In the genomic region with DNA sequence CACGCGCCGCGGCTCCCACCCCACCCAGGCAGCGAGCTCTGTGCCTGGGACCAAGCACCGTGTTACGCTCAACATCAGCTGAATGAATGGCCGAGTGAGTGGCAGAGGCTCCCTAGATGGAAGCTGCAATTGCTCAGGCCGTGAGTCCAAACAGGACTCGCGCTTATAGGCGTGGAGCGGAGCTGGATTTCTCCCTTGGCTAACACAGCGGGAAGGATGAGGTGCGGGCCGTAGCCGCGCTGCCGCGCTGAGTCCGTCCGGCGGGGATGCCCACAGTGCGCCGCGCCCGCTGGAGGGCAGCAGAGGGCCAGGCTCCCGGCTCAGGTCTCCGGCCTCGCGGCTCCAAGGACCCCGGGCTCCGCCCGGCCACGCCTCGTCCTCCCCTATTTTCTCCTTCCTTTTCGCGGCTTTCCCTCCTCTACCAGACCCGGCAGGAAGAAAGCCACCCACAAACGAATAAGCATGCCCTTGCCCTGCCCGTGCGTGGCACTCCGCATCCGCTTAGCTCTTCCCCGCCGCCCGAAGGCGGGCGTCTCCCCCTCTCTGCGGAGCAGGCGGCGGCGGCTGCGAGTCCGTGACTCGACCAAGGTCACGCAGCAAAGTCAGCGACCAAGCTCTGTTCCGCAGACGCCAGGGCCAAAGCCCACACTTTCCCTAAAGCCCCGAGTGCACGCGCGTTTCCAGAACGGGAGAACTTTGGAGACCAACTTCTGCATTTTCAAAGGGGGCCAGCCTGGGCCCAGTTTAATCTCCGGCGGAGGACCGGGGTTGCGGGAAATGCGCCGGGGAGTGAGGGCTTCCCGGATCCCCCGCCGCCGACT, we compare ENCODE assay signal across 1 cellular context.
TF ChIP-seq lines count a peak whose summit lies in the region.

No MANE protein-coding gene starts in this region.

TF ChIP-seq in HEK293, 187 proteins besides CTCF, POLR2A, EP300 and RAD21 (continued from another document and continues in another):
- no peak for TF ChIP-seq BCL6B (tag by site-specific recombination; IDR thresholded peaks at IDR 0.05)
- TF ChIP-seq, protein P1, sequence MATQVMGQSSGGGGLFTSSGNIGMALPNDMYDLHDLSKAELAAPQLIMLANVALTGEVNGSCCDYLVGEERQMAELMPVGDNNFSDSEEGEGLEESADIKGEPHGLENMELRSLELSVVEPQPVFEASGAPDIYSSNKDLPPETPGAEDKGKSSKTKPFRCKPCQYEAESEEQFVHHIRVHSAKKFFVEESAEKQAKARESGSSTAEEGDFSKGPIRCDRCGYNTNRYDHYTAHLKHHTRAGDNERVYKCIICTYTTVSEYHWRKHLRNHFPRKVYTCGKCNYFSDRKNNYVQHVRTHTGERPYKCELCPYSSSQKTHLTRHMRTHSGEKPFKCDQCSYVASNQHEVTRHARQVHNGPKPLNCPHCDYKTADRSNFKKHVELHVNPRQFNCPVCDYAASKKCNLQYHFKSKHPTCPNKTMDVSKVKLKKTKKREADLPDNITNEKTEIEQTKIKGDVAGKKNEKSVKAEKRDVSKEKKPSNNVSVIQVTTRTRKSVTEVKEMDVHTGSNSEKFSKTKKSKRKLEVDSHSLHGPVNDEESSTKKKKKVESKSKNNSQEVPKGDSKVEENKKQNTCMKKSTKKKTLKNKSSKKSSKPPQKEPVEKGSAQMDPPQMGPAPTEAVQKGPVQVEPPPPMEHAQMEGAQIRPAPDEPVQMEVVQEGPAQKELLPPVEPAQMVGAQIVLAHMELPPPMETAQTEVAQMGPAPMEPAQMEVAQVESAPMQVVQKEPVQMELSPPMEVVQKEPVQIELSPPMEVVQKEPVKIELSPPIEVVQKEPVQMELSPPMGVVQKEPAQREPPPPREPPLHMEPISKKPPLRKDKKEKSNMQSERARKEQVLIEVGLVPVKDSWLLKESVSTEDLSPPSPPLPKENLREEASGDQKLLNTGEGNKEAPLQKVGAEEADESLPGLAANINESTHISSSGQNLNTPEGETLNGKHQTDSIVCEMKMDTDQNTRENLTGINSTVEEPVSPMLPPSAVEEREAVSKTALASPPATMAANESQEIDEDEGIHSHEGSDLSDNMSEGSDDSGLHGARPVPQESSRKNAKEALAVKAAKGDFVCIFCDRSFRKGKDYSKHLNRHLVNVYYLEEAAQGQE (tag by site-specific recombination; IDR thresholded peaks at IDR 0.05): no peak
- TF ChIP-seq ZNF341 (tag by site-specific recombination; IDR thresholded peaks at IDR 0.05; ENCODE audit: low read depth): peak; percentile 64
- peak; percentile 57 for TF ChIP-seq SP7 (tag by site-specific recombination; IDR thresholded peaks at IDR 0.05)
- no peak for TF ChIP-seq FEZF1 (tag by site-specific recombination; IDR thresholded peaks at IDR 0.05)
- TF ChIP-seq ZNF140 (tag by site-specific recombination; IDR thresholded peaks at IDR 0.05): no peak
- TF ChIP-seq PRDM1 (tag by site-specific recombination; IDR thresholded peaks at IDR 0.05): peak; percentile 54
- no peak for TF ChIP-seq ZNF248 (tag by site-specific recombination; IDR thresholded peaks at IDR 0.05)
- peak; percentile 52 for TF ChIP-seq ZBTB17 (tag by site-specific recombination; IDR thresholded peaks at IDR 0.05)
- no peak for TF ChIP-seq ZNF146 (tag by site-specific recombination; IDR thresholded peaks at IDR 0.05)
- no peak for TF ChIP-seq ZNF560 (tag by site-specific recombination; IDR thresholded peaks at IDR 0.05; ENCODE audit: borderline replicate concordance)
- TF ChIP-seq ZNF670 (tag by site-specific recombination; IDR thresholded peaks at IDR 0.05; ENCODE audit: low read depth): no peak
- TF ChIP-seq ZNF629 (tag by site-specific recombination; IDR thresholded peaks at IDR 0.05): no peak
- TF ChIP-seq ZNF302 (tag by site-specific recombination; IDR thresholded peaks at IDR 0.05; ENCODE audit: low read depth): no peak
- no peak for TF ChIP-seq ZNF433 (tag by site-specific recombination; IDR thresholded peaks at IDR 0.05; ENCODE audit: low read depth)
- TF ChIP-seq, protein P2, sequence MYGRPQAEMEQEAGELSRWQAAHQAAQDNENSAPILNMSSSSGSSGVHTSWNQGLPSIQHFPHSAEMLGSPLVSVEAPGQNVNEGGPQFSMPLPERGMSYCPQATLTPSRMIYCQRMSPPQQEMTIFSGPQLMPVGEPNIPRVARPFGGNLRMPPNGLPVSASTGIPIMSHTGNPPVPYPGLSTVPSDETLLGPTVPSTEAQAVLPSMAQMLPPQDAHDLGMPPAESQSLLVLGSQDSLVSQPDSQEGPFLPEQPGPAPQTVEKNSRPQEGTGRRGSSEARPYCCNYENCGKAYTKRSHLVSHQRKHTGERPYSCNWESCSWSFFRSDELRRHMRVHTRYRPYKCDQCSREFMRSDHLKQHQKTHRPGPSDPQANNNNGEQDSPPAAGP (tag by site-specific recombination; IDR thresholded peaks at IDR 0.05): no peak; the same call in 1 of the 2 replicates
- TF ChIP-seq ZNF239 (tag by site-specific recombination; IDR thresholded peaks at IDR 0.05): no peak
- TF ChIP-seq, protein P3, sequence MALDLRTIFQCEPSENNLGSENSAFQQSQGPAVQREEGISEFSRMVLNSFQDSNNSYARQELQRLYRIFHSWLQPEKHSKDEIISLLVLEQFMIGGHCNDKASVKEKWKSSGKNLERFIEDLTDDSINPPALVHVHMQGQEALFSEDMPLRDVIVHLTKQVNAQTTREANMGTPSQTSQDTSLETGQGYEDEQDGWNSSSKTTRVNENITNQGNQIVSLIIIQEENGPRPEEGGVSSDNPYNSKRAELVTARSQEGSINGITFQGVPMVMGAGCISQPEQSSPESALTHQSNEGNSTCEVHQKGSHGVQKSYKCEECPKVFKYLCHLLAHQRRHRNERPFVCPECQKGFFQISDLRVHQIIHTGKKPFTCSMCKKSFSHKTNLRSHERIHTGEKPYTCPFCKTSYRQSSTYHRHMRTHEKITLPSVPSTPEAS (tag by site-specific recombination; IDR thresholded peaks at IDR 0.05): no peak
- no peak for TF ChIP-seq ZFHX2 (tag by site-specific recombination; conservative IDR thresholded peaks at IDR 0.05)
- TF ChIP-seq, protein P4, sequence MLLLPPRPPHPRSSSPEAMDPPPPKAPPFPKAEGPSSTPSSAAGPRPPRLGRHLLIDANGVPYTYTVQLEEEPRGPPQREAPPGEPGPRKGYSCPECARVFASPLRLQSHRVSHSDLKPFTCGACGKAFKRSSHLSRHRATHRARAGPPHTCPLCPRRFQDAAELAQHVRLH (tag by site-specific recombination; IDR thresholded peaks at IDR 0.05): 0 out of 2 replicates have a peak, but pooled peaks have one; percentile 20
- TF ChIP-seq BCL11B (tag by site-specific recombination; IDR thresholded peaks at IDR 0.05; ENCODE audit: low read depth): no peak
- no peak for TF ChIP-seq ZNF658 (tag by site-specific recombination; IDR thresholded peaks at IDR 0.05)
- no peak for TF ChIP-seq ZNF645 (tag by site-specific recombination; IDR thresholded peaks at IDR 0.05)
- no peak for TF ChIP-seq ZNF621 (tag by site-specific recombination; IDR thresholded peaks at IDR 0.05)
- TF ChIP-seq, protein P5, sequence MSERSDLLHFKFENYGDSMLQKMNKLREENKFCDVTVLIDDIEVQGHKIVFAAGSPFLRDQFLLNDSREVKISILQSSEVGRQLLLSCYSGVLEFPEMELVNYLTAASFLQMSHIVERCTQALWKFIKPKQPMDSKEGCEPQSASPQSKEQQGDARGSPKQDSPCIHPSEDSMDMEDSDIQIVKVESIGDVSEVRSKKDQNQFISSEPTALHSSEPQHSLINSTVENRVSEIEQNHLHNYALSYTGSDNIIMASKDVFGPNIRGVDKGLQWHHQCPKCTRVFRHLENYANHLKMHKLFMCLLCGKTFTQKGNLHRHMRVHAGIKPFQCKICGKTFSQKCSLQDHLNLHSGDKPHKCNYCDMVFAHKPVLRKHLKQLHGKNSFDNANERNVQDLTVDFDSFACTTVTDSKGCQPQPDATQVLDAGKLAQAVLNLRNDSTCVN (tag by site-specific recombination; optimal IDR thresholded peaks at IDR 0.05): peak; percentile 95
- no peak for TF ChIP-seq ZNF223 (tag by site-specific recombination; IDR thresholded peaks at IDR 0.05)
- TF ChIP-seq ZNF24 (tag by site-specific recombination; IDR thresholded peaks at IDR 0.05): no peak
- no peak for TF ChIP-seq ZBTB1 (tag by site-specific recombination; IDR thresholded peaks at IDR 0.05)
- peak; percentile 100 for TF ChIP-seq ZNF335 (tag by site-specific recombination; conservative IDR thresholded peaks at IDR 0.05)
- peak; percentile 89 for TF ChIP-seq GLIS1 (tag by site-specific recombination; IDR thresholded peaks at IDR 0.05)
- no peak for TF ChIP-seq ZNF175 (tag by site-specific recombination; IDR thresholded peaks at IDR 0.05)
- TF ChIP-seq, protein P6, sequence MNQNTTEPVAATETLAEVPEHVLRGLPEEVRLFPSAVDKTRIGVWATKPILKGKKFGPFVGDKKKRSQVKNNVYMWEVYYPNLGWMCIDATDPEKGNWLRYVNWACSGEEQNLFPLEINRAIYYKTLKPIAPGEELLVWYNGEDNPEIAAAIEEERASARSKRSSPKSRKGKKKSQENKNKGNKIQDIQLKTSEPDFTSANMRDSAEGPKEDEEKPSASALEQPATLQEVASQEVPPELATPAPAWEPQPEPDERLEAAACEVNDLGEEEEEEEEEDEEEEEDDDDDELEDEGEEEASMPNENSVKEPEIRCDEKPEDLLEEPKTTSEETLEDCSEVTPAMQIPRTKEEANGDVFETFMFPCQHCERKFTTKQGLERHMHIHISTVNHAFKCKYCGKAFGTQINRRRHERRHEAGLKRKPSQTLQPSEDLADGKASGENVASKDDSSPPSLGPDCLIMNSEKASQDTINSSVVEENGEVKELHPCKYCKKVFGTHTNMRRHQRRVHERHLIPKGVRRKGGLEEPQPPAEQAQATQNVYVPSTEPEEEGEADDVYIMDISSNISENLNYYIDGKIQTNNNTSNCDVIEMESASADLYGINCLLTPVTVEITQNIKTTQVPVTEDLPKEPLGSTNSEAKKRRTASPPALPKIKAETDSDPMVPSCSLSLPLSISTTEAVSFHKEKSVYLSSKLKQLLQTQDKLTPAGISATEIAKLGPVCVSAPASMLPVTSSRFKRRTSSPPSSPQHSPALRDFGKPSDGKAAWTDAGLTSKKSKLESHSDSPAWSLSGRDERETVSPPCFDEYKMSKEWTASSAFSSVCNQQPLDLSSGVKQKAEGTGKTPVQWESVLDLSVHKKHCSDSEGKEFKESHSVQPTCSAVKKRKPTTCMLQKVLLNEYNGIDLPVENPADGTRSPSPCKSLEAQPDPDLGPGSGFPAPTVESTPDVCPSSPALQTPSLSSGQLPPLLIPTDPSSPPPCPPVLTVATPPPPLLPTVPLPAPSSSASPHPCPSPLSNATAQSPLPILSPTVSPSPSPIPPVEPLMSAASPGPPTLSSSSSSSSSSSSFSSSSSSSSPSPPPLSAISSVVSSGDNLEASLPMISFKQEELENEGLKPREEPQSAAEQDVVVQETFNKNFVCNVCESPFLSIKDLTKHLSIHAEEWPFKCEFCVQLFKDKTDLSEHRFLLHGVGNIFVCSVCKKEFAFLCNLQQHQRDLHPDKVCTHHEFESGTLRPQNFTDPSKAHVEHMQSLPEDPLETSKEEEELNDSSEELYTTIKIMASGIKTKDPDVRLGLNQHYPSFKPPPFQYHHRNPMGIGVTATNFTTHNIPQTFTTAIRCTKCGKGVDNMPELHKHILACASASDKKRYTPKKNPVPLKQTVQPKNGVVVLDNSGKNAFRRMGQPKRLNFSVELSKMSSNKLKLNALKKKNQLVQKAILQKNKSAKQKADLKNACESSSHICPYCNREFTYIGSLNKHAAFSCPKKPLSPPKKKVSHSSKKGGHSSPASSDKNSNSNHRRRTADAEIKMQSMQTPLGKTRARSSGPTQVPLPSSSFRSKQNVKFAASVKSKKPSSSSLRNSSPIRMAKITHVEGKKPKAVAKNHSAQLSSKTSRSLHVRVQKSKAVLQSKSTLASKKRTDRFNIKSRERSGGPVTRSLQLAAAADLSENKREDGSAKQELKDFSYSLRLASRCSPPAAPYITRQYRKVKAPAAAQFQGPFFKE (tag by site-specific recombination; IDR thresholded peaks at IDR 0.05; ENCODE audit: borderline replicate concordance): no peak
- TF ChIP-seq GFI1B (tag by site-specific recombination; IDR thresholded peaks at IDR 0.05): no peak
- no peak for TF ChIP-seq ZNF350 (tag by site-specific recombination; IDR thresholded peaks at IDR 0.05)
- TF ChIP-seq ZNF37A (tag by site-specific recombination; IDR thresholded peaks at IDR 0.05): no peak
- no peak for TF ChIP-seq ZSCAN23 (tag by site-specific recombination; IDR thresholded peaks at IDR 0.05)
- no peak for TF ChIP-seq ZNF114 (tag by site-specific recombination; IDR thresholded peaks at IDR 0.05)
- TF ChIP-seq ZNF701 (tag by site-specific recombination; IDR thresholded peaks at IDR 0.05): no peak
- TF ChIP-seq ZNF843 (tag by site-specific recombination; IDR thresholded peaks at IDR 0.05): 0 out of 2 replicates have a peak, but pooled peaks have one; percentile 12
- TF ChIP-seq ZNF202 (tag by site-specific recombination; IDR thresholded peaks at IDR 0.05; ENCODE audit: borderline replicate concordance): no peak
- no peak for TF ChIP-seq ZNF555 (tag by site-specific recombination; conservative IDR thresholded peaks at IDR 0.05)
- no peak for TF ChIP-seq ZNF19 (tag by site-specific recombination; IDR thresholded peaks at IDR 0.05; ENCODE audit: low read depth)
- no peak for TF ChIP-seq ZFP41 (tag by site-specific recombination; IDR thresholded peaks at IDR 0.05; ENCODE audit: borderline replicate concordance)
- TF ChIP-seq, protein P7, sequence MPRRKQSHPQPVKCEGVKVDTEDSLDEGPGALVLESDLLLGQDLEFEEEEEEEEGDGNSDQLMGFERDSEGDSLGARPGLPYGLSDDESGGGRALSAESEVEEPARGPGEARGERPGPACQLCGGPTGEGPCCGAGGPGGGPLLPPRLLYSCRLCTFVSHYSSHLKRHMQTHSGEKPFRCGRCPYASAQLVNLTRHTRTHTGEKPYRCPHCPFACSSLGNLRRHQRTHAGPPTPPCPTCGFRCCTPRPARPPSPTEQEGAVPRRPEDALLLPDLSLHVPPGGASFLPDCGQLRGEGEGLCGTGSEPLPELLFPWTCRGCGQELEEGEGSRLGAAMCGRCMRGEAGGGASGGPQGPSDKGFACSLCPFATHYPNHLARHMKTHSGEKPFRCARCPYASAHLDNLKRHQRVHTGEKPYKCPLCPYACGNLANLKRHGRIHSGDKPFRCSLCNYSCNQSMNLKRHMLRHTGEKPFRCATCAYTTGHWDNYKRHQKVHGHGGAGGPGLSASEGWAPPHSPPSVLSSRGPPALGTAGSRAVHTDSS (tag by site-specific recombination; IDR thresholded peaks at IDR 0.05): no peak
